In genomic region chr9:96441798-96442445, GRCh38 we compare ENCODE assay signal across 1 cellular context.
TF ChIP-seq lines count a peak whose summit lies in the region.

No MANE protein-coding gene starts in this region.

TF ChIP-seq in K562, 482 proteins besides CTCF, POLR2A, EP300 and RAD21:
- TF ChIP-seq SMC3 (conservative IDR thresholded peaks at IDR 0.05; ENCODE audit: insufficient read depth, low read depth, low read length) (peak; percentile 62), CC2D1A (IDR thresholded peaks at IDR 0.05) (peak; percentile 29; the same call in 1 of the 2 replicates), PTBP1 (IDR thresholded peaks at IDR 0.05; ENCODE audit: low read depth, low read length) (no peak), MTA3 (IDR thresholded peaks at IDR 0.05; ENCODE audit: borderline replicate concordance) (0 out of 2 replicates have a peak, but pooled peaks have one; percentile 43), RBM22 (IDR thresholded peaks at IDR 0.05; ENCODE audit: low read depth, low read length, poor library complexity, severe bottlenecking) (no peak), RCOR1 (IDR thresholded peaks at IDR 0.05; ENCODE audit: borderline replicate concordance in 1 of 2, low read depth in 2 of 2, low read length in 2 of 2) (peak in 1 of 2 experiments; percentile 24; a peak in 1 of 4 replicates)
